ENCODE assay signal across 21 cellular contexts in the genomic region with DNA sequence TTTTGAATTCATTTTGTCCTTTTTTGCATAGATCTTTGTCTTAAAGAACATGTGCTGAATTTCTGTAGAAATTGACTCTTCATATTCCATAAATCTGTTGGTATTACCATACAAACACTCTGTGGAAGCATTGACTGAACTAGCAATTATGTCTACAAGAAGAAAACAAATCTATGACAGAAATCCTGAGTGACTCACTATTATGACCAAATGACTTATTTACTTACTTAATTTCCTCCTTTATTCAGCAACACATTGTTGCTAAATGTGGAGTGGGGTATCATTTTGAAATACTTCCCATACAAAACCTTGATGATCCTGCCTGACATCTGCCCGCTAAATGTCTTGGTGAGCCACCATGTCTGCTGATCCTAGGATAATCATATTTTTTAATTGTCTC.
"Had no signal": no experiment of that assay in that cellular context is flagged by ENCODE, and none has a peak within 500 bp of the region (broad histone marks: within the 10 kb centered on the region; RNA-seq: fewer than 3 reads in every experiment).

No MANE protein-coding gene starts in this region.

- H3K79me2 ChIP-seq: parathyroid adenoma had no signal

- H2AFZ ChIP-seq: parathyroid adenoma had no signal

- H3K9me3 ChIP-seq: adrenal gland, colonic mucosa, esophagus squamous epithelium, tibial nerve, vagina had no signal

- H3K4me3 ChIP-seq: adrenal gland, colonic mucosa, esophagus squamous epithelium, tibial nerve, vagina had no signal

- H3K4me1 ChIP-seq: adrenal gland, colonic mucosa, esophagus squamous epithelium, parathyroid adenoma, tibial nerve, vagina had no signal

- H3K27me3 ChIP-seq: adrenal gland, colonic mucosa, esophagus squamous epithelium, tibial nerve, vagina had no signal

- H3K4me1 Mint-ChIP-seq: activated B cell treated with CpG ODN at 0.5 μM for 24 hours; activated naive CD4-positive, alpha-beta T cell treated with anti-CD3 and anti-CD28 coated beads, Interleukin-2, amount 50 U/mL, for 24 hours; naive thymus-derived CD8-positive, alpha-beta T cell had no signal

- H3K36me3 Mint-ChIP-seq: activated naive CD4-positive, alpha-beta T cell treated with anti-CD3 and anti-CD28 coated beads, Interleukin-2, amount 50 U/mL, for 24 hours; naive thymus-derived CD8-positive, alpha-beta T cell had no signal

- H3K9ac ChIP-seq: parathyroid adenoma had no signal

- H3K27ac ChIP-seq: adrenal gland, colonic mucosa, esophagus squamous epithelium, parathyroid adenoma, tibial nerve, vagina had no signal

- H3K27ac Mint-ChIP-seq: activated B cell treated with CpG ODN at 0.5 μM for 24 hours; activated CD8-positive, alpha-beta T cell treated with anti-CD3 and anti-CD28 coated beads for 36 hours; activated naive CD4-positive, alpha-beta T cell treated with anti-CD3 and anti-CD28 coated beads, Interleukin-2, amount 50 U/mL, for 24 hours; naive thymus-derived CD8-positive, alpha-beta T cell had no signal

- H3K27me3 Mint-ChIP-seq: activated B cell treated with CpG ODN at 0.5 μM for 24 hours; activated CD8-positive, alpha-beta T cell treated with anti-CD3 and anti-CD28 coated beads for 36 hours; activated naive CD4-positive, alpha-beta T cell treated with anti-CD3 and anti-CD28 coated beads, Interleukin-2, amount 50 U/mL, for 24 hours had no signal

- H3K9me3 Mint-ChIP-seq: activated B cell treated with CpG ODN at 0.5 μM for 24 hours; activated CD8-positive, alpha-beta T cell treated with anti-CD3 and anti-CD28 coated beads for 36 hours; activated naive CD4-positive, alpha-beta T cell treated with anti-CD3 and anti-CD28 coated beads, Interleukin-2, amount 50 U/mL, for 24 hours; activated T-cell treated with anti-CD3 and anti-CD28 coated beads, Interleukin-2, amount 50 U/mL, for 4 hours had no signal

- H3K4me3 Mint-ChIP-seq: activated B cell treated with CpG ODN at 0.5 μM for 24 hours; activated CD8-positive, alpha-beta T cell treated with anti-CD3 and anti-CD28 coated beads for 36 hours; activated naive CD4-positive, alpha-beta T cell treated with anti-CD3 and anti-CD28 coated beads, Interleukin-2, amount 50 U/mL, for 24 hours; activated T-cell treated with anti-CD3 and anti-CD28 coated beads, Interleukin-2, amount 50 U/mL, for 4 hours; naive thymus-derived CD8-positive, alpha-beta T cell had no signal

- DNase-seq: activated B cell treated with CpG ODN at 0.5 μM for 24 hours; activated CD4-positive, alpha-beta T cell treated with anti-CD3 and anti-CD28 coated beads for 48 hours; activated CD8-positive, alpha-beta T cell treated with anti-CD3 and anti-CD28 coated beads for 36 hours; activated effector memory CD4-positive, alpha-beta T cell treated with anti-CD3 and anti-CD28 coated beads, Interleukin-2, amount 50 U/mL, for 16 hours; activated T-cell treated with anti-CD3 and anti-CD28 coated beads, Interleukin-2, amount 50 U/mL, for 4 hours; adrenal gland; central memory CD4-positive, alpha-beta T cell; colonic mucosa; esophagus squamous epithelium; foreskin melanocyte; mesenchymal stem cell; naive thymus-derived CD8-positive, alpha-beta T cell; retina; stimulated activated CD4-positive, alpha-beta T cell treated with anti-CD3 and anti-CD28 coated beads, Interleukin-4, amount 100 ng/mL, for 4 hours; stimulated activated CD8-positive, alpha-beta memory T cell treated with anti-CD3 and anti-CD28 coated beads, Interleukin-4, amount 100 ng/mL, for 48 hours; stimulated activated naive CD4-positive, alpha-beta T cell treated with Interleukin-2 at 50 U/mL for 16 hours; substantia nigra had no signal

- H3K36me3 ChIP-seq: adrenal gland, colonic mucosa, esophagus squamous epithelium, tibial nerve, vagina had no signal

- ATAC-seq: activated CD8-positive, alpha-beta T cell treated with anti-CD3 and anti-CD28 coated beads for 36 hours; activated T-cell treated with anti-CD3 and anti-CD28 coated beads, Interleukin-2, amount 50 U/mL, for 4 hours; naive thymus-derived CD8-positive, alpha-beta T cell had no signal
